In the genomic region with DNA sequence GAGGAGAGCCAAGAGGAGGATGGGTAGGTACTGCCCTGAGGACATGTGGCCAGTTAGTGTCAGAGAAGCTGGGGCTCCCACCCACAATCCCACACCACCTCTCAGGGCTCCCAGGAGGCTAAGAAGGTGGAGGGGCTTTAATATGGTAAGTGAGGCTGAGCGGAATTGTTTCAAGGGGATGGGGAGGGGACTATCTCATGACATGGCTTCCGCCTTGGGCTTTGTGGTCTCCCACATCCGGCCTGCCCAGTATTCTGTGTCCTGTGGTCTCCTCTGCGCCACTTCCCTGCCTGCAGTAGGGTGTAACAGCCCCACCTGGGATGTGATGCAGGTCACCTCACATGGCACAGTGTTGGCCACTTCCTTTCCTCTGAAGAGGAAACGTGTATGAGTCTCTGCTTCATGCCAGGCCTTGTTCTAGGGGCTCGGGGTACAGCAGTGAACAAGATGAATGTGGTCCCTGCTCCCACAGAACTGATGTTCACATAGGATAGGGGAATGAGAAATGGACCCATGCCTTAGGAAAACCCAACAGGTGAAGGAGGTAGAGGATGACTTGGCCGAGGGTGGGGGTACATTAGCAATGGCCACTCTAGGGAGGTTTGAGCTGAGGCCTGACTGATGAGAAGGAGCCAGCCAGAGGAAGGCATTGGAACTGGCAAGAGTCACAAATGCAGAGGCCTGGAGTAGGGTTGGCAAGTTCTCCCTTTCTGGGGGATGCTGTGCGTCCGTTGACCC, we compare ENCODE assay signal across 7 cellular contexts. TPM values are rescaled to one million over a fixed set of nuclear protein-coding genes. Genes with fewer than 3 reads are reported as not detected.
DNase-seq lines count a peak whose midpoint lies in the region; ATAC-seq, FAIRE-seq and TF ChIP-seq lines count a peak whose summit lies in the region.

No MANE protein-coding gene starts in this region.

- no peak overlapping the region for H4K5ac ChIP-seq in H9 (ENCODE audit: insufficient read length, low read depth, low read length)

- no peaks in the 10 kb centered on the region for H3K79me2 ChIP-seq in H9 (ENCODE audit: insufficient read depth, low read length)
- H3K79me2 ChIP-seq in K562 (ENCODE audit: control insufficient read depth, insufficient read depth, low read length), result no peaks in the 10 kb centered on the region
- no peaks in the 10 kb centered on the region for H3K79me2 ChIP-seq in GM23248 (ENCODE audit: insufficient read depth)

- H3K27me3 Mint-ChIP-seq in H9 (ENCODE audit: low read depth), result peaks cover 28% of the 10 kb centered on the region
- H3K27me3 Mint-ChIP-seq in T-helper 2 cell treated with Interferon-gamma antibody and Interleukin-4, amounts not matched to agents 5 μg/mL and 100 μg/mL, for 36 hours (ENCODE audit: low read depth), result peaks cover 28% of the 10 kb centered on the region

- no peak overlapping the region for H3K27ac Mint-ChIP-seq in H9
- peak overlapping the region; percentile 94 for H3K27ac Mint-ChIP-seq in T-helper 2 cell treated with Interferon-gamma antibody and Interleukin-4, amounts not matched to agents 5 μg/mL and 100 μg/mL, for 36 hours

- H3K4me1 ChIP-seq in H9 (ENCODE audit: insufficient read depth, low read length) (no peaks in the 10 kb centered on the region), K562 (replicated peaks in 1 of 2; ENCODE audit: control insufficient read depth in 2 of 2, insufficient read depth in 2 of 2, low read length in 2 of 2) (peaks cover 4 to 31% of the 10 kb centered on the region in 2 experiments; a peak in 3 of 5 replicates), GM23248 (ENCODE audit: insufficient read depth) (no peaks in the 10 kb centered on the region)

- H4K20me1 ChIP-seq in H9 (ENCODE audit: control insufficient read depth, insufficient read depth, insufficient read length) (no peaks in the 10 kb centered on the region), K562 (replicated peaks; ENCODE audit: control insufficient read depth, insufficient read depth, low read length) (no peaks in the 10 kb centered on the region), GM23248 (ENCODE audit: insufficient read depth) (no peaks in the 10 kb centered on the region)

- no peak overlapping the region for H4K91ac ChIP-seq in H9 (ENCODE audit: insufficient read length, low read depth, low read length)

- H3K4ac ChIP-seq in H9 (ENCODE audit: low read depth, low read length), result no peak overlapping the region

- no peak overlapping the region for H2AK5ac ChIP-seq in H9 (ENCODE audit: insufficient read length, low read length)

- no peak overlapping the region for H3K23ac ChIP-seq in H9 (ENCODE audit: insufficient read length, low read depth, low read length)

- H3K4me3 ChIP-seq in K562, result no peak overlapping the region
- H3K4me3 ChIP-seq in GM23248, result no peak overlapping the region

- peaks cover 13% of the 10 kb centered on the region for H3K23me2 ChIP-seq in H9 (ENCODE audit: insufficient read length, low read depth, low read length, poor library complexity, severe bottlenecking)

- no peak; the same call in 1 of the 2 replicates for TF ChIP-seq POLR2A in K562 (conservative IDR thresholded peaks at IDR 0.05)

- H3K9me3 ChIP-seq in H9 (ENCODE audit: control insufficient read depth, low read depth, low read length) (no peaks in the 10 kb centered on the region), K562 (replicated peaks; ENCODE audit: control insufficient read depth, insufficient read depth, low read depth, low read length) (no peaks in the 10 kb centered on the region), GM23248 (ENCODE audit: low read depth) (no peaks in the 10 kb centered on the region)

- H2AFZ ChIP-seq in H9 (ENCODE audit: low read length), result no peak overlapping the region
- no peak overlapping the region for H2AFZ ChIP-seq in K562 (ENCODE audit: low read depth, low read length)
- H2AFZ ChIP-seq in GM23248, result no peak overlapping the region

- no peak overlapping the region for H3K4me2 ChIP-seq in H9 (ENCODE audit: insufficient read depth, insufficient read length, low read length)
- H3K4me2 ChIP-seq in K562 (ENCODE audit: insufficient read depth, low read length), result no peak overlapping the region
- no peak overlapping the region for H3K4me2 ChIP-seq in GM23248 (ENCODE audit: unreplicated experiment)

- intact Hi-C loops in K562 (cut with micrococcal nuclease), result no loop called here

- FAIRE-seq in K562 (lab: Jason Lieb, UNC), result no peak

- peaks cover 3% of the 10 kb centered on the region; the same call in 1 of the 3 replicates for H3K36me3 ChIP-seq in K562 (ENCODE audit: control insufficient read depth, insufficient read depth, low read length)
- no peaks in the 10 kb centered on the region for H3K36me3 ChIP-seq in GM23248 (ENCODE audit: low read depth)

- no peak overlapping the region for H3K27ac ChIP-seq in H9 (ENCODE audit: insufficient read length, low read depth, low read length)
- no peak overlapping the region for H3K27ac ChIP-seq in K562 (ENCODE audit: extremely low read depth, low read depth, low read length)
- no peak overlapping the region for H3K27ac ChIP-seq in GM23248

- no peak overlapping the region for H2BK15ac ChIP-seq in H9 (ENCODE audit: low read depth, low read length)

- H2BK120ac ChIP-seq in H9 (ENCODE audit: low read depth, low read length, poor library complexity, severe bottlenecking), result no peak overlapping the region

- no peak overlapping the region for H2BK12ac ChIP-seq in H9 (ENCODE audit: insufficient read length, low read depth, low read length)

- H3K9me1 ChIP-seq in K562 (ENCODE audit: control insufficient read depth, insufficient read depth, low read length), result no peaks in the 10 kb centered on the region

- H3K79me1 ChIP-seq in H9 (ENCODE audit: insufficient read depth, low read depth, low read length, poor library complexity, severe bottlenecking), result no peaks in the 10 kb centered on the region

- H3K9me3 Mint-ChIP-seq in H9, result no peaks in the 10 kb centered on the region
- peaks cover 18% of the 10 kb centered on the region for H3K9me3 Mint-ChIP-seq in T-helper 2 cell treated with Interferon-gamma antibody and Interleukin-4, amounts not matched to agents 5 μg/mL and 100 μg/mL, for 36 hours

- no peak overlapping the region for H3K9ac ChIP-seq in H9 (ENCODE audit: extremely low read depth, insufficient read length, low read length)
- H3K9ac ChIP-seq in K562 (ENCODE audit: insufficient read depth in 1 of 2, low read depth in 2 of 2, low read length in 2 of 2), result no peak overlapping the region
- H3K9ac ChIP-seq in GM23248, result no peak overlapping the region

- H3K9me2 ChIP-seq in GM23248 (ENCODE audit: insufficient read depth), result no peaks in the 10 kb centered on the region

- no peak for ATAC-seq in K562

- BruUV-seq in K562 (replicated peaks; lab: Mats Ljungman, UMichigan), result TSS peak; percentile 26

- CTCF ChIA-PET in K562 (lab: Yijun Ruan, JAX; ENCODE audit: low intra/inter-chr PET ratio), result no interaction called here

- H3K18ac ChIP-seq in H9 (ENCODE audit: insufficient read length, low read depth, low read length), result no peak overlapping the region

- TF ChIP-seq EP300 in K562 (IDR thresholded peaks at IDR 0.05; ENCODE audit: low read length), result no peak

- peaks cover under 1% of the 10 kb centered on the region; the same call in 1 of the 2 replicates for H3F3A ChIP-seq in GM23248 (ENCODE audit: insufficient read depth)

- H3K4me3 Mint-ChIP-seq in H9, result 0 out of 5 replicates have a peak overlapping the region, but pooled peaks of 1 of the 2 experiments have one; percentile 17
- H3K4me3 Mint-ChIP-seq in T-helper 2 cell treated with Interferon-gamma antibody and Interleukin-4, amounts not matched to agents 5 μg/mL and 100 μg/mL, for 36 hours, result peak overlapping the region; percentile 60

- no peak overlapping the region for H3K14ac ChIP-seq in H9 (ENCODE audit: insufficient read depth, low read length)

- no CpG with 5 or more reads among the region's 9 CpGs for WGBS in H9 (ENCODE audit: extremely low coverage, insufficient read length, low lambda C conversion rate)
- WGBS in K562 (ENCODE audit: insufficient coverage, low coverage, missing lambda C conversion rate), result 65% methylated on average over 9 of the region's 9 CpGs
- 82 to 89% methylated on average over 9 of the region's 9 CpGs for WGBS in GM23248 (ENCODE audit: low coverage in 1 of 2, low lambda C conversion rate in 2 of 2, missing lambda C conversion rate in 2 of 2), 2 experiments

- no peak overlapping the region for H3K56ac ChIP-seq in H9 (ENCODE audit: insufficient read length, low read depth, low read length)

- in situ Hi-C loops in K562 (cut with MboI), result no loop called here
- in situ Hi-C loops in GM23248 (cut with MboI), result no loop called here

- no peak overlapping the region for H4K8ac ChIP-seq in H9 (replicated peaks; ENCODE audit: insufficient read length, low read depth, low read length)

- TF ChIP-seq RAD21 in K562 (CRISPR knock-in tag; conservative IDR thresholded peaks at IDR 0.05 in 1 of 2, IDR thresholded peaks at IDR 0.05 in 1 of 2), result no peak

- DNase-seq in H9 (peak; percentile 20), K562 (ENCODE audit: extremely low read depth in 1 of 4, low spot score in 3 of 4) (no peak), GM23248 (no peak), cerebellar cortex (ENCODE audit: low spot score) (no peak), NCI-H82 (lab: John Stamatoyannopoulos, UW) (no peak)
- peak; percentile 63 for DNase-seq in T-helper 2 cell treated with Interferon-gamma antibody and Interleukin-4, amounts not matched to agents 5 μg/mL and 100 μg/mL, for 36 hours (ENCODE audit: low spot score)
- peak; percentile 48 to 53 for DNase-seq in stimulated activated CD8-positive, alpha-beta memory T cell treated with anti-CD3 and anti-CD28 coated beads, Interleukin-2, amount 100 ng/mL, for 1 hour (ENCODE audit: low read depth in 2 of 2)

- TF ChIP-seq CTCF in H9 (conservative IDR thresholded peaks at IDR 0.05), result no peak
- no peak for TF ChIP-seq CTCF in K562 (IDR thresholded peaks at IDR 0.05 in 2 of 3, conservative IDR thresholded peaks at IDR 0.05 in 1 of 3; ENCODE audit: insufficient read depth in 2 of 3, low read depth in 1 of 3, low read length in 3 of 3)

- H3K4me1 Mint-ChIP-seq in H9, result peaks cover 10 to 11% of the 10 kb centered on the region in 2 experiments
- H3K4me1 Mint-ChIP-seq in T-helper 2 cell treated with Interferon-gamma antibody and Interleukin-4, amounts not matched to agents 5 μg/mL and 100 μg/mL, for 36 hours (ENCODE audit: low read depth), result peaks cover 14% of the 10 kb centered on the region

- no peak overlapping the region for H3T11ph ChIP-seq in H9 (ENCODE audit: low read length)

- no peak overlapping the region for H2BK5ac ChIP-seq in H9 (ENCODE audit: insufficient read length, low read length)

- POLR2A ChIA-PET in K562 (lab: Yijun Ruan, JAX), result interaction anchor here (1.1 kb wide), 1 partner anchor 83 kb away, joined by 3 read pairs; no protein-coding TSS in a partner anchor

- no peaks in the 10 kb centered on the region; the same call in 1 of the 2 replicates for H3K27me3 ChIP-seq in H9 (ENCODE audit: insufficient read depth, low read length)
- no peaks in the 10 kb centered on the region for H3K27me3 ChIP-seq in K562 (ENCODE audit: control insufficient read depth in 2 of 2, insufficient read depth in 2 of 2, low read length in 2 of 2)
- H3K27me3 ChIP-seq in GM23248 (replicated peaks; ENCODE audit: insufficient read depth), result no peaks in the 10 kb centered on the region

- peaks cover 8 to 13% (median 9%) of the 10 kb centered on the region in 3 experiments; a peak in 6 of 7 replicates for H3K36me3 Mint-ChIP-seq in H9 (ENCODE audit: insufficient read depth in 1 of 3, low read depth in 3 of 3)
- peaks cover 23% of the 10 kb centered on the region for H3K36me3 Mint-ChIP-seq in T-helper 2 cell treated with Interferon-gamma antibody and Interleukin-4, amounts not matched to agents 5 μg/mL and 100 μg/mL, for 36 hours (ENCODE audit: low read depth)

- H2BK20ac ChIP-seq in H9 (ENCODE audit: low read depth, low read length, poor library complexity, severe bottlenecking), result no peak overlapping the region

RNA-seq across cellular contexts. Expression of a gene that starts 3.2 kb away (rescaled TPM):
- total RNA-seq in H9 (2021), result 16.1 and 16.5 TPM in 2 replicates
- 11.2 and 20.7 TPM in 2 replicates for total RNA-seq in K562 (2011; cell fraction: chromatin; rRNA removed; ENCODE audit: low replicate concordance)
- total RNA-seq in K562 (2011; cell fraction: nucleolus; rRNA removed), result 8.3 and 11.8 TPM in 2 replicates
- total RNA-seq in K562 (2011; cell fraction: nucleoplasm; rRNA removed), result 11.4 and 13.4 TPM in 2 replicates
- 2.5 and 3.2 TPM in 2 replicates for total RNA-seq in K562 (2014; rRNA removed)
- 0.80 and 1.4 TPM in 2 replicates for total RNA-seq in K562 (2014; rRNA removed; fragmentation: Illumina TruSeq; extraction: Trizol)
- total RNA-seq in K562 (2015; rRNA removed; fragmentation: Illumina TruSeq; extraction: Trizol), result 1.6 and 2.4 TPM in 2 replicates
- total RNA-seq in K562 (2021), result 3.7 and 4.9 TPM in 2 replicates
- 4.3 and 6.1 TPM in 2 replicates for polyA plus RNA-seq in K562 (2011; rRNA removed)
- polyA plus RNA-seq in K562 (2011; cell fraction: cytosol; rRNA removed), result 3.5 and 5.2 TPM in 2 replicates
- 46.3 and 51.2 TPM in 2 replicates for polyA plus RNA-seq in K562 (2011; cell fraction: nucleus; rRNA removed)
- polyA plus RNA-seq in K562 (2012), result 5.2 and 14.4 TPM in 2 replicates
- polyA plus RNA-seq in K562 (2014; fragmentation: Illumina TruSeq; extraction: Trizol), result 1.7 and 3.1 TPM in 2 replicates
- under 1 TPM; 0.14 to 0.28 TPM for polyA plus RNA-seq in K562 (2014; fragmentation: Nextera tagmentation; extraction: Ambion mirVana)
- polyA plus RNA-seq in K562 (2014; rRNA removed), result 4.0 and 7.1 TPM in 2 replicates
- 0.32 and 1.8 TPM in 2 replicates for polyA minus RNA-seq in K562 (2011; rRNA and poly(A)+ RNA removed)
- polyA minus RNA-seq in K562 (2011; cell fraction: cytosol; rRNA and poly(A)+ RNA removed), result 1.5 TPM in 1 of 2 replicates, not detected in the other
- polyA minus RNA-seq in K562 (2011; cell fraction: nucleus; rRNA and poly(A)+ RNA removed), result 7.0 and 9.9 TPM in 2 replicates
- total RNA-seq in GM23248 (2014; rRNA removed; shearing (Covaris generic)), result 2.9 and 15.9 TPM in 2 replicates
- polyA plus RNA-seq in GM23248 (2016; fragmentation: Nextera tagmentation; extraction: Ambion mirVana), result 2.6 and 3.9 TPM in 2 replicates

RNA-seq across cellular contexts. Expression of a gene that starts 14.2 kb away (rescaled TPM):
- total RNA-seq in H9 (2021) (146 and 159 TPM in 2 replicates), K562 (2014; rRNA removed) (137 and 140 TPM in 2 replicates), K562 (2014; rRNA removed; fragmentation: Illumina TruSeq; extraction: Trizol) (35.6 and 50.0 TPM in 2 replicates), K562 (2015; rRNA removed; fragmentation: Illumina TruSeq; extraction: Trizol) (63.2 and 63.9 TPM in 2 replicates), K562 (2021) (104 and 112 TPM in 2 replicates)
- total RNA-seq in K562 (2011; cell fraction: chromatin; rRNA removed; ENCODE audit: low replicate concordance), result 37.7 and 74.6 TPM in 2 replicates
- total RNA-seq in K562 (2011; cell fraction: nucleolus; rRNA removed), result 69.5 and 77.8 TPM in 2 replicates
- total RNA-seq in K562 (2011; cell fraction: nucleoplasm; rRNA removed), result 44.1 and 45.0 TPM in 2 replicates
- polyA plus RNA-seq in K562 (2011; rRNA removed) (77.1 and 77.6 TPM in 2 replicates), K562 (2014; fragmentation: Illumina TruSeq; extraction: Trizol) (43.9 and 64.1 TPM in 2 replicates), K562 (2014; fragmentation: Nextera tagmentation; extraction: Ambion mirVana) (10 to 100 TPM; 20.4 to 39.2 TPM), K562 (2014; rRNA removed) (124 and 138 TPM in 2 replicates), GM23248 (2016; fragmentation: Nextera tagmentation; extraction: Ambion mirVana) (80.9 and 82.5 TPM in 2 replicates)
- polyA plus RNA-seq in K562 (2011; cell fraction: cytosol; rRNA removed), result 125 and 225 TPM in 2 replicates
- 190 and 266 TPM in 2 replicates for polyA plus RNA-seq in K562 (2011; cell fraction: nucleus; rRNA removed)
- polyA plus RNA-seq in K562 (2012), result 85.8 and 110 TPM in 2 replicates
- polyA minus RNA-seq in K562 (2011; rRNA and poly(A)+ RNA removed), result 19.7 and 25.0 TPM in 2 replicates
- 25.5 and 34.4 TPM in 2 replicates for polyA minus RNA-seq in K562 (2011; cell fraction: cytosol; rRNA and poly(A)+ RNA removed)
- polyA minus RNA-seq in K562 (2011; cell fraction: nucleus; rRNA and poly(A)+ RNA removed), result 14.5 and 15.6 TPM in 2 replicates
- total RNA-seq in GM23248 (2014; rRNA removed; shearing (Covaris generic)), result 82.0 and 96.5 TPM in 2 replicates

RNA-seq across cellular contexts. Expression of a gene that starts 18.4 kb away (rescaled TPM):
- total RNA-seq in H9 (2021) (106 and 112 TPM in 2 replicates), K562 (2014; rRNA removed) (57.9 and 67.5 TPM in 2 replicates), K562 (2014; rRNA removed; fragmentation: Illumina TruSeq; extraction: Trizol) (27.9 and 31.6 TPM in 2 replicates), K562 (2015; rRNA removed; fragmentation: Illumina TruSeq; extraction: Trizol) (40.2 and 42.5 TPM in 2 replicates), K562 (2021) (113 and 120 TPM in 2 replicates)
- total RNA-seq in K562 (2011; cell fraction: chromatin; rRNA removed; ENCODE audit: low replicate concordance), result 633 and 1,544 TPM in 2 replicates
- 797 and 878 TPM in 2 replicates for total RNA-seq in K562 (2011; cell fraction: nucleolus; rRNA removed)
- 564 and 599 TPM in 2 replicates for total RNA-seq in K562 (2011; cell fraction: nucleoplasm; rRNA removed)
- polyA plus RNA-seq in K562 (2011; rRNA removed) (39.9 and 91.5 TPM in 2 replicates), K562 (2014; fragmentation: Illumina TruSeq; extraction: Trizol) (38.4 and 56.1 TPM in 2 replicates), K562 (2014; fragmentation: Nextera tagmentation; extraction: Ambion mirVana) (1 to 10 TPM; 2.0 TPM), K562 (2014; rRNA removed) (101 and 141 TPM in 2 replicates), GM23248 (2016; fragmentation: Nextera tagmentation; extraction: Ambion mirVana) (47.6 and 53.0 TPM in 2 replicates)
- polyA plus RNA-seq in K562 (2011; cell fraction: cytosol; rRNA removed), result 30.2 and 49.4 TPM in 2 replicates
- polyA plus RNA-seq in K562 (2011; cell fraction: nucleus; rRNA removed), result 857 and 879 TPM in 2 replicates
- polyA plus RNA-seq in K562 (2012), result 81.4 and 162 TPM in 2 replicates
- polyA minus RNA-seq in K562 (2011; rRNA and poly(A)+ RNA removed), result 29.4 and 33.9 TPM in 2 replicates
- polyA minus RNA-seq in K562 (2011; cell fraction: cytosol; rRNA and poly(A)+ RNA removed), result 23.8 and 30.6 TPM in 2 replicates
- polyA minus RNA-seq in K562 (2011; cell fraction: nucleus; rRNA and poly(A)+ RNA removed), result 176 and 218 TPM in 2 replicates
- 110 and 141 TPM in 2 replicates for total RNA-seq in GM23248 (2014; rRNA removed; shearing (Covaris generic))

Comparison
In these comparisons a context has a peak if more than half of its experiments do, and no peak if none do; other contexts are left out.
1. DNase-seq: peak in H9 (single experiment), T-helper 2 cell treated with Interferon-gamma antibody and Interleukin-4, amounts not matched to agents 5 μg/mL and 100 μg/mL, for 36 hours (single experiment) and stimulated activated CD8-positive, alpha-beta memory T cell treated with anti-CD3 and anti-CD28 coated beads, Interleukin-2, amount 100 ng/mL, for 1 hour (2 of 2); none in K562 (0 of 4), GM23248 (single experiment), cerebellar cortex (single experiment) and NCI-H82 (single experiment).